Comparison of ENCODE assay signal across 1 cellular context in genomic region chr20:50278684-50279531, GRCh38.
TF ChIP-seq lines count a peak whose summit lies in the region.

No MANE protein-coding gene starts in this region.

TF ChIP-seq in HepG2, 621 proteins besides CTCF, POLR2A, EP300 and RAD21 (continued from another document):
- TF ChIP-seq TBP (CRISPR knock-in tag; IDR thresholded peaks at IDR 0.05) (0 out of 2 replicates have a peak, but pooled peaks have one; percentile 12), FOSL2 (CRISPR knock-in tag; IDR thresholded peaks at IDR 0.05) (peak; percentile 26; the same call in 1 of the 2 replicates), TEAD3 (CRISPR knock-in tag; optimal IDR thresholded peaks at IDR 0.05; ENCODE audit: borderline replicate concordance) (peak; percentile 87), ZNF460 (CRISPR knock-in tag; IDR thresholded peaks at IDR 0.05; ENCODE audit: borderline replicate concordance) (no peak), GATAD1 (CRISPR knock-in tag; IDR thresholded peaks at IDR 0.05) (no peak), ZNF256 (CRISPR knock-in tag; conservative IDR thresholded peaks at IDR 0.05) (0 out of 2 replicates have a peak, but pooled peaks have one; percentile 71), TCF7L2 (IDR thresholded peaks at IDR 0.05; ENCODE audit: low read depth, low read length) (no peak), SMAD3 (CRISPR knock-in tag; IDR thresholded peaks at IDR 0.05) (peak; percentile 33; the same call in 1 of the 2 replicates), KAT2B (IDR thresholded peaks at IDR 0.05; ENCODE audit: borderline replicate concordance, low read depth, low read length) (no peak), ZNF674 (CRISPR knock-in tag; IDR thresholded peaks at IDR 0.05; ENCODE audit: low read depth) (no peak), MAX (IDR thresholded peaks at IDR 0.05) (peak; percentile 19; the same call in 1 of the 2 replicates), ZNF563 (CRISPR knock-in tag; IDR thresholded peaks at IDR 0.05) (peak; percentile 64; the same call in 1 of the 2 replicates), ELF1 (CRISPR knock-in tag; IDR thresholded peaks at IDR 0.05) (no peak), ZNF746 (CRISPR knock-in tag; IDR thresholded peaks at IDR 0.05) (no peak), ZFP82 (CRISPR knock-in tag; IDR thresholded peaks at IDR 0.05; ENCODE audit: borderline replicate concordance) (no peak), ZNF644 (CRISPR knock-in tag; IDR thresholded peaks at IDR 0.05; ENCODE audit: low read depth) (no peak), ZNF326 (CRISPR knock-in tag; IDR thresholded peaks at IDR 0.05; ENCODE audit: borderline replicate concordance) (no peak), ZC3H4 (CRISPR knock-in tag; IDR thresholded peaks at IDR 0.05; ENCODE audit: borderline replicate concordance) (no peak), HDAC2 (CRISPR knock-in tag; IDR thresholded peaks at IDR 0.05) (peak; percentile 77), ZXDC (CRISPR knock-in tag; IDR thresholded peaks at IDR 0.05) (peak; percentile 89), ZNF143 (CRISPR knock-in tag; IDR thresholded peaks at IDR 0.05) (peak; percentile 76), ZNF101 (CRISPR knock-in tag; IDR thresholded peaks at IDR 0.05; ENCODE audit: borderline replicate concordance, low read depth) (no peak), ZKSCAN5 (CRISPR knock-in tag; IDR thresholded peaks at IDR 0.05) (no peak), ZNF296 (CRISPR knock-in tag; conservative IDR thresholded peaks at IDR 0.05) (no peak; the same call in 1 of the 2 replicates), CENPBD1 (CRISPR knock-in tag; IDR thresholded peaks at IDR 0.05; ENCODE audit: borderline replicate concordance, low read depth) (no peak), ZNF407 (CRISPR knock-in tag; IDR thresholded peaks at IDR 0.05; ENCODE audit: not compliant biosample characterization) (no peak), TERF1 (CRISPR knock-in tag; IDR thresholded peaks at IDR 0.05) (no peak)
- TF ChIP-seq, protein P1, sequence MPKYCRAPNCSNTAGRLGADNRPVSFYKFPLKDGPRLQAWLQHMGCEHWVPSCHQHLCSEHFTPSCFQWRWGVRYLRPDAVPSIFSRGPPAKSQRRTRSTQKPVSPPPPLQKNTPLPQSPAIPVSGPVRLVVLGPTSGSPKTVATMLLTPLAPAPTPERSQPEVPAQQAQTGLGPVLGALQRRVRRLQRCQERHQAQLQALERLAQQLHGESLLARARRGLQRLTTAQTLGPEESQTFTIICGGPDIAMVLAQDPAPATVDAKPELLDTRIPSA (CRISPR knock-in tag; IDR thresholded peaks at IDR 0.05; ENCODE audit: borderline replicate concordance), result no peak
- TF ChIP-seq, protein P2, sequence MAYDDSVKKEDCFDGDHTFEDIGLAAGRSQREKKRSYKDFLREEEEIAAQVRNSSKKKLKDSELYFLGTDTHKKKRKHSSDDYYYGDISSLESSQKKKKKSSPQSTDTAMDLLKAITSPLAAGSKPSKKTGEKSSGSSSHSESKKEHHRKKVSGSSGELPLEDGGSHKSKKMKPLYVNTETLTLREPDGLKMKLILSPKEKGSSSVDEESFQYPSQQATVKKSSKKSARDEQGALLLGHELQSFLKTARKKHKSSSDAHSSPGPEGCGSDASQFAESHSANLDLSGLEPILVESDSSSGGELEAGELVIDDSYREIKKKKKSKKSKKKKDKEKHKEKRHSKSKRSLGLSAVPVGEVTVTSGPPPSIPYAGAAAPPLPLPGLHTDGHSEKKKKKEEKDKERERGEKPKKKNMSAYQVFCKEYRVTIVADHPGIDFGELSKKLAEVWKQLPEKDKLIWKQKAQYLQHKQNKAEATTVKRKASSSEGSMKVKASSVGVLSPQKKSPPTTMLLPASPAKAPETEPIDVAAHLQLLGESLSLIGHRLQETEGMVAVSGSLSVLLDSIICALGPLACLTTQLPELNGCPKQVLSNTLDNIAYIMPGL (CRISPR knock-in tag; IDR thresholded peaks at IDR 0.05; ENCODE audit: borderline replicate concordance in 1 of 2, low read depth in 1 of 2), result peak; percentile 75 to 80; a peak in 2 of 4 replicates
- TF ChIP-seq, protein P3, sequence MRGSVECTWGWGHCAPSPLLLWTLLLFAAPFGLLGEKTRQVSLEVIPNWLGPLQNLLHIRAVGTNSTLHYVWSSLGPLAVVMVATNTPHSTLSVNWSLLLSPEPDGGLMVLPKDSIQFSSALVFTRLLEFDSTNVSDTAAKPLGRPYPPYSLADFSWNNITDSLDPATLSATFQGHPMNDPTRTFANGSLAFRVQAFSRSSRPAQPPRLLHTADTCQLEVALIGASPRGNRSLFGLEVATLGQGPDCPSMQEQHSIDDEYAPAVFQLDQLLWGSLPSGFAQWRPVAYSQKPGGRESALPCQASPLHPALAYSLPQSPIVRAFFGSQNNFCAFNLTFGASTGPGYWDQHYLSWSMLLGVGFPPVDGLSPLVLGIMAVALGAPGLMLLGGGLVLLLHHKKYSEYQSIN (CRISPR knock-in tag; IDR thresholded peaks at IDR 0.05; ENCODE audit: borderline replicate concordance), result no peak
- TF ChIP-seq, protein P4, sequence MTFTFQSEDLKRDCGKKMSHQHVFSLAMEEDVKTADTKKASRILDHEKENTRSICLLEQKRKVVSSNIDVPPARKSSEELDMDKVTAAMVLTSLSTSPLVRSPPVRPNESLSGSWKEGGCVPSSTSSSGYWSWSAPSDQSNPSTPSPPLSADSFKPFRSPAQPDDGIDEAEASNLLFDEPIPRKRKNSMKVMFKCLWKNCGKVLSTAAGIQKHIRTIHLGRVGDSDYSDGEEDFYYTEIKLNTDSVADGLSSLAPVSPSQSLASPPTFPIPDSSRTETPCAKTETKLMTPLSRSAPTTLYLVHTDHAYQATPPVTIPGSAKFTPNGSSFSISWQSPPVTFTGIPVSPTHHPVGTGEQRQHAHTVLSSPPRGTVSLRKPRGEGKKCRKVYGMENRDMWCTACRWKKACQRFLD (CRISPR knock-in tag; IDR thresholded peaks at IDR 0.05; ENCODE audit: borderline replicate concordance), result no peak
- TF ChIP-seq, protein P5, sequence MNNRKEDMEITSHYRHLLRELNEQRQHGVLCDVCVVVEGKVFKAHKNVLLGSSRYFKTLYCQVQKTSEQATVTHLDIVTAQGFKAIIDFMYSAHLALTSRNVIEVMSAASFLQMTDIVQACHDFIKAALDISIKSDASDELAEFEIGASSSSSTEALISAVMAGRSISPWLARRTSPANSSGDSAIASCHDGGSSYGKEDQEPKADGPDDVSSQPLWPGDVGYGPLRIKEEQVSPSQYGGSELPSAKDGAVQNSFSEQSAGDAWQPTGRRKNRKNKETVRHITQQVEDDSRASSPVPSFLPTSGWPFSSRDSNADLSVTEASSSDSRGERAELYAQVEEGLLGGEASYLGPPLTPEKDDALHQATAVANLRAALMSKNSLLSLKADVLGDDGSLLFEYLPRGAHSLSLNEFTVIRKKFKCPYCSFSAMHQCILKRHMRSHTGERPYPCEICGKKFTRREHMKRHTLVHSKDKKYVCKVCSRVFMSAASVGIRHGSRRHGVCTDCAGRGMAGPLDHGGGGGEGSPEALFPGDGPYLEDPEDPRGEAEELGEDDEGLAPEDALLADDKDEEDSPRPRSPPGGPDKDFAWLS (CRISPR knock-in tag; IDR thresholded peaks at IDR 0.05; ENCODE audit: borderline replicate concordance), result 0 out of 2 replicates have a peak, but pooled peaks have one; percentile 73
TF ChIP-seq in HepG2: peak in this region for 255.
